ENCODE assay signal across 8 cellular contexts in the genomic region with DNA sequence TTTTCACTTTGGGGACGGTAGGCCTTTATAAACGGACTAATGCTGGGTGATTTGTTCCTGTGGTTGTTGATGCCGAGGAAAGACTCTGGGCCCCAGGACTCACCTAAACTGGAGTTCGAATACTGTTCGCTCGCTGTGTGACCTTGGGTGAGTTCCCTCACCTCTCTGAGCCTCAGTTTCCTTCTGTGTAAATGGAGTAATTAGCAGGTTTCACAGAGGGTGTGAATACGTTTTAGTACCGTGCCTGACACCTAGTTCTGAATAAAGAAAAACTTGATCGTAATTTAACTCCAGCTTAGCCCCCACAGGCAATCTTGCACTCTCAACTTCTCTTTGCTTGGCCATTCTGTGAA. TPM values are rescaled to one million over a fixed set of nuclear protein-coding genes. Genes with fewer than 3 reads are reported as not detected.
A peak's percentile ranks its signal among the peaks of the same experiment; 100 is the strongest.
DNase-seq lines count a peak whose midpoint lies in the region; ATAC-seq and TF ChIP-seq lines count a peak whose summit lies in the region.

No MANE protein-coding gene starts in this region.

- ATAC-seq in left lung, result no peak
- no peak for ATAC-seq in HG03354 (IDR thresholded peaks at IDR 0.05; ENCODE audit: poor library complexity, severe bottlenecking, unreplicated experiment)

- H3K27ac ChIP-seq in angular gyrus (ENCODE audit: low read depth, low read length) (peak overlapping the region; percentile 98), left lung (peak overlapping the region; percentile 89 to 97), temporal lobe (ENCODE audit: low read depth, low read length) (peak overlapping the region; percentile 78)

- H3K27me3 ChIP-seq in left lung, result no peaks in the 10 kb centered on the region

- no peaks in the 10 kb centered on the region for H3K9me3 Mint-ChIP-seq in activated CD4-positive, alpha-beta T cell treated with anti-CD3 and anti-CD28 coated beads, Interleukin-2, amount 10 ng/mL, durations not matched to agents 24 days and 14 days

- H3K27ac Mint-ChIP-seq in activated CD4-positive, alpha-beta T cell treated with anti-CD3 and anti-CD28 coated beads, Interleukin-2, amount 10 ng/mL, durations not matched to agents 24 days and 14 days, result peak overlapping the region; percentile 99

- intact Hi-C loops in activated CD4-positive, alpha-beta T cell treated with anti-CD3 and anti-CD28 coated beads, Interleukin-2, amount 10 ng/mL, durations not matched to agents 24 days and 14 days (cut with micrococcal nuclease), result loop anchor here (1.0 to 5.0 kb wide), 3 partner anchors 51 to 235 kb away; partner anchors contain the start of genes FAM222A, MMAB and MVK
- intact Hi-C loops in left lung (cut with DNase I), result loop anchor here in 1 of 2 donors (2.0 kb wide), 1 partner anchor 45 kb away; no protein-coding TSS in a partner anchor

- peaks cover 2% of the 10 kb centered on the region for H3K27me3 Mint-ChIP-seq in activated CD4-positive, alpha-beta T cell treated with anti-CD3 and anti-CD28 coated beads, Interleukin-2, amount 10 ng/mL, durations not matched to agents 24 days and 14 days

- H3K36me3 ChIP-seq in left lung, result peaks cover 0 to 13% of the 10 kb centered on the region in 2 donors

- peak overlapping the region; percentile 94 for H3K4me3 Mint-ChIP-seq in activated CD4-positive, alpha-beta T cell treated with anti-CD3 and anti-CD28 coated beads, Interleukin-2, amount 10 ng/mL, durations not matched to agents 24 days and 14 days

- H3K9me3 ChIP-seq in left lung, result no peaks in the 10 kb centered on the region

- H3K4me1 Mint-ChIP-seq in activated CD4-positive, alpha-beta T cell treated with anti-CD3 and anti-CD28 coated beads, Interleukin-2, amount 10 ng/mL, durations not matched to agents 24 days and 14 days, result peaks cover 28% of the 10 kb centered on the region

- TF ChIP-seq CTCF in left lung (IDR thresholded peaks at IDR 0.05), result no peak

- peaks cover 10% of the 10 kb centered on the region for H3K36me3 Mint-ChIP-seq in activated CD4-positive, alpha-beta T cell treated with anti-CD3 and anti-CD28 coated beads, Interleukin-2, amount 10 ng/mL, durations not matched to agents 24 days and 14 days (ENCODE audit: low read depth)

- peaks cover 20 to 47% of the 10 kb centered on the region in 2 donors for H3K4me1 ChIP-seq in left lung

- H3K4me3 ChIP-seq in left lung, result peak overlapping the region; percentile 72 to 90

- no peak for DNase-seq in activated CD4-positive, alpha-beta T cell treated with anti-CD3 and anti-CD28 coated beads, Interleukin-2, amount 10 ng/mL, durations not matched to agents 24 days and 14 days
- no peak for DNase-seq in activated CD4-positive, alpha-beta T cell treated with anti-CD3 and anti-CD28 coated beads for 1 hour
- DNase-seq in left lung, result no peak
- no peak for DNase-seq in MV-4-11 (lab: John Stamatoyannopoulos, UW)
- DNase-seq in HK-2 (ENCODE audit: unreplicated experiment), result no peak

RNA-seq across cellular contexts. Expression of gene UBE3B, which starts 0.5 kb away (rescaled TPM):
- total RNA-seq in activated CD4-positive, alpha-beta T cell treated with anti-CD3 and anti-CD28 coated beads, Interleukin-2, amount 10 ng/mL, durations not matched to agents 24 days and 14 days, result 28.9 and 32.2 TPM in 2 replicates
- total RNA-seq in left lung (10 to 100 TPM; 41.4 to 42.5 TPM), temporal lobe (21.6 TPM)

RNA-seq across cellular contexts. Expression of gene KCTD10, which starts 0.8 kb away (rescaled TPM):
- total RNA-seq in activated CD4-positive, alpha-beta T cell treated with anti-CD3 and anti-CD28 coated beads, Interleukin-2, amount 10 ng/mL, durations not matched to agents 24 days and 14 days, result 47.5 and 48.5 TPM in 2 replicates
- 10 to 100 TPM; 58.3 to 68.2 TPM for total RNA-seq in left lung
- 39.6 TPM for total RNA-seq in temporal lobe
